33 cellular contexts compared by ENCODE assay signal in genomic region chr10:35412336-35412735, GRCh38.
DNase-seq lines count a peak whose midpoint lies in the region; ATAC-seq and TF ChIP-seq lines count a peak whose summit lies in the region.
"Had no signal": no experiment of that assay in that cellular context is flagged by ENCODE, and none has a peak within 500 bp of the region (broad histone marks: within the 10 kb centered on the region; RNA-seq: fewer than 3 reads in every experiment).

No MANE protein-coding gene starts in this region.

- H3K27me3 Mint-ChIP-seq in endodermal cell (ENCODE audit: insufficient read depth) = no peaks in the 10 kb centered on the region
- H3K27me3 Mint-ChIP-seq: activated CD4-positive, alpha-beta memory T cell treated with anti-CD3 and anti-CD28 coated beads for 36 hours; activated T-helper 17 cell treated with anti-CD3 and anti-CD28 coated beads, Interleukin-2, amount 50 U/mL, for 72 hours; stimulated activated memory B cell treated with anti-CD40 and anti-IgM and Interleukin-4, amounts not matched to agents 10 μg/mL and 1 μg/mL and 100 μg/mL, for 72 hours; type B pancreatic cell had no signal

- H3K4me3 ChIP-seq in endodermal cell (ENCODE audit: low read length) (peak overlapping the region; percentile 12), sigmoid colon (no peak overlapping the region), ascending aorta (no peak overlapping the region)
- H3K4me3 ChIP-seq: BLaER1, gastroesophageal sphincter, Peyer's patch, right atrium auricular region, SJSA1 had no signal

- WGBS in endodermal cell (ENCODE audit: insufficient coverage in 1 of 2, insufficient read length in 1 of 2), 2 experiments = 83 to 98% methylated on average over 1 to 3 of the region's 4 CpGs
- 90 to 92% methylated on average over 4 of the region's 4 CpGs for WGBS in sigmoid colon, 2 donors

- no peaks in the 10 kb centered on the region for H3K36me3 ChIP-seq in endodermal cell (ENCODE audit: control insufficient read depth, insufficient read depth, low read length)
- H3K36me3 ChIP-seq in sigmoid colon = no peaks in the 10 kb centered on the region
- no peaks in the 10 kb centered on the region for H3K36me3 ChIP-seq in ascending aorta
- H3K36me3 ChIP-seq: BLaER1, gastroesophageal sphincter, Peyer's patch, right atrium auricular region, SJSA1 had no signal

- peaks cover 16% of the 10 kb centered on the region for H3K36me3 Mint-ChIP-seq in endodermal cell (ENCODE audit: low read depth)
- H3K36me3 Mint-ChIP-seq: activated CD4-positive, alpha-beta memory T cell treated with anti-CD3 and anti-CD28 coated beads for 36 hours; immature natural killer cell; natural killer cell; stimulated activated memory B cell treated with anti-CD40 and anti-IgM and Interleukin-4, amounts not matched to agents 10 μg/mL and 1 μg/mL and 100 μg/mL, for 72 hours; type B pancreatic cell had no signal

- H3K4me1 Mint-ChIP-seq in endodermal cell = peaks cover 18% of the 10 kb centered on the region

- no peaks in the 10 kb centered on the region for H3K27me3 ChIP-seq in endodermal cell (ENCODE audit: control insufficient read depth, insufficient read depth, low read length, poor library complexity, severe bottlenecking)
- no peaks in the 10 kb centered on the region for H3K27me3 ChIP-seq in sigmoid colon
- H3K27me3 ChIP-seq in ascending aorta = no peaks in the 10 kb centered on the region
- H3K27me3 ChIP-seq: BLaER1, gastroesophageal sphincter, Peyer's patch, right atrium auricular region, SJSA1 had no signal

- H3K27ac Mint-ChIP-seq in endodermal cell = no peak overlapping the region
- H3K27ac Mint-ChIP-seq: activated CD4-positive, alpha-beta memory T cell treated with anti-CD3 and anti-CD28 coated beads for 36 hours; activated naive CD4-positive, alpha-beta T cell treated with anti-CD3 and anti-CD28 coated beads, Interleukin-2, amount 50 U/mL, for 72 hours; activated T-helper 17 cell treated with anti-CD3 and anti-CD28 coated beads, Interleukin-2, amount 50 U/mL, for 72 hours; immature natural killer cell; natural killer cell; stimulated activated memory B cell treated with anti-CD40 and anti-IgM and Interleukin-4, amounts not matched to agents 10 μg/mL and 1 μg/mL and 100 μg/mL, for 72 hours; T-helper 1 cell treated with Interleukin-12 subunit alpha and Interleukin-12 subunit beta and Interleukin-4 antibody, amounts not matched to agents 30 μg/mL and 1 μg/mL, for 36 hours; type B pancreatic cell had no signal

- DNase-seq in ELR (ENCODE audit: low read depth) = peak; percentile 29
- peak; percentile 20 for DNase-seq in NCI-H226
- DNase-seq in endodermal cell = no peak
- DNase-seq in sigmoid colon = peak; percentile 27
- DNase-seq in posterior cingulate gyrus = no peak
- DNase-seq in ascending aorta (ENCODE audit: low spot score in 2 of 2) = no peak
- DNase-seq in omental fat pad (ENCODE audit: low spot score) = no peak
- no peak for DNase-seq in GM19240 (ENCODE audit: insufficient read length, low spot score)
- DNase-seq: activated CD4-positive, alpha-beta memory T cell treated with anti-CD3 and anti-CD28 coated beads for 36 hours; activated CD4-positive, CD25-positive, alpha-beta regulatory T cell treated with anti-CD3 and anti-CD28 coated beads, Interleukin-2, amount 50 U/mL, for 72 hours; anterior cingulate cortex; Caco-2; central memory CD4-positive, alpha-beta T cell; GF-D8; hypothalamus; immature natural killer cell; natural killer cell; NCI-H1092 treated with DMSO at 0.1 percent for 48 hours; NCI-H187; NCI-H524 treated with DMSO at 0.1 percent for 48 hours; Peyer's patch; stimulated activated CD4-positive, alpha-beta T cell treated with anti-CD3 and anti-CD28 coated beads, Interleukin-4, amount 100 ng/mL, for 24 hours; substantia nigra had no signal

- TF ChIP-seq EP300 in sigmoid colon (IDR thresholded peaks at IDR 0.05) = no peak

- TF ChIP-seq POLR2A in sigmoid colon (IDR thresholded peaks at IDR 0.05) = no peak

- H3K27ac ChIP-seq in endodermal cell (ENCODE audit: low read depth, low read length) (no peak overlapping the region), sigmoid colon (peak overlapping the region in 1 of 4 donors; percentile 43), ascending aorta (no peak overlapping the region)
- H3K27ac ChIP-seq: BLaER1, gastroesophageal sphincter, Peyer's patch, right atrium auricular region had no signal

- intact Hi-C loops in sigmoid colon (cut with DNase I) = no loop called here
- intact Hi-C loops in posterior cingulate gyrus (cut with DNase I) = no loop called here
- intact Hi-C loops in ascending aorta (cut with DNase I) = no loop called here

- ATAC-seq in omental fat pad (ENCODE audit: low FRiP score) = no peak
- ATAC-seq: gastroesophageal sphincter; left lobe of liver; natural killer cell; stimulated activated memory B cell treated with anti-CD40 and anti-IgM and Interleukin-4, amounts not matched to agents 10 μg/mL and 1 μg/mL and 100 μg/mL, for 72 hours had no signal

- no peak overlapping the region for H3K4me3 Mint-ChIP-seq in endodermal cell
- H3K4me3 Mint-ChIP-seq: activated CD4-positive, alpha-beta memory T cell treated with anti-CD3 and anti-CD28 coated beads for 36 hours; activated T-helper 17 cell treated with anti-CD3 and anti-CD28 coated beads, Interleukin-2, amount 50 U/mL, for 72 hours; immature natural killer cell; natural killer cell; stimulated activated memory B cell treated with anti-CD40 and anti-IgM and Interleukin-4, amounts not matched to agents 10 μg/mL and 1 μg/mL and 100 μg/mL, for 72 hours; T-helper 1 cell treated with Interleukin-12 subunit alpha and Interleukin-12 subunit beta and Interleukin-4 antibody, amounts not matched to agents 30 μg/mL and 1 μg/mL, for 36 hours; type B pancreatic cell had no signal

- TF ChIP-seq CTCF in endodermal cell (conservative IDR thresholded peaks at IDR 0.05) = no peak
- no peak for TF ChIP-seq CTCF in sigmoid colon (IDR thresholded peaks at IDR 0.05)
- TF ChIP-seq CTCF in ascending aorta (IDR thresholded peaks at IDR 0.05) = no peak
- TF ChIP-seq CTCF in omental fat pad (IDR thresholded peaks at IDR 0.05) = no peak

- peaks cover 18% of the 10 kb centered on the region for H3K9me3 ChIP-seq in endodermal cell (ENCODE audit: control insufficient read depth, low read length)
- H3K9me3 ChIP-seq in sigmoid colon = no peaks in the 10 kb centered on the region
- H3K9me3 ChIP-seq in ascending aorta = no peaks in the 10 kb centered on the region
- H3K9me3 ChIP-seq: Caco-2, gastroesophageal sphincter, Peyer's patch, right atrium auricular region, SJSA1 had no signal

- no peak overlapping the region for H3K9ac ChIP-seq in endodermal cell (ENCODE audit: extremely low read depth, low read length, poor library complexity, severe bottlenecking)
- H3K9ac ChIP-seq: BLaER1 had no signal

- peaks cover 33% of the 10 kb centered on the region for H3K4me1 ChIP-seq in endodermal cell (ENCODE audit: control insufficient read depth, insufficient read depth, low read length)
- peaks cover 0 to 69% (median 61%) of the 10 kb centered on the region in 4 donors for H3K4me1 ChIP-seq in sigmoid colon
- peaks cover 0 to 9% of the 10 kb centered on the region in 2 donors for H3K4me1 ChIP-seq in ascending aorta

- H3K9me3 Mint-ChIP-seq in endodermal cell = peaks cover 19% of the 10 kb centered on the region
- H3K9me3 Mint-ChIP-seq: activated CD4-positive, alpha-beta memory T cell treated with anti-CD3 and anti-CD28 coated beads for 36 hours; activated naive CD4-positive, alpha-beta T cell treated with anti-CD3 and anti-CD28 coated beads, Interleukin-2, amount 50 U/mL, for 72 hours; activated T-helper 17 cell treated with anti-CD3 and anti-CD28 coated beads, Interleukin-2, amount 50 U/mL, for 72 hours; immature natural killer cell; natural killer cell; stimulated activated memory B cell treated with anti-CD40 and anti-IgM and Interleukin-4, amounts not matched to agents 10 μg/mL and 1 μg/mL and 100 μg/mL, for 72 hours; T-helper 1 cell treated with Interleukin-12 subunit alpha and Interleukin-12 subunit beta and Interleukin-4 antibody, amounts not matched to agents 30 μg/mL and 1 μg/mL, for 36 hours; type B pancreatic cell had no signal

Comparison
In these comparisons a context has a peak if more than half of its experiments do, and no peak if none do; other contexts are left out.
1. DNase-seq: peak in ELR (single experiment), NCI-H226 (single experiment) and sigmoid colon (single experiment); none in endodermal cell (single experiment), posterior cingulate gyrus (0 of 10), ascending aorta (0 of 2), omental fat pad (single experiment) and GM19240 (single experiment).